ENCODE assay signal across 8 cellular contexts in genomic region chr3:126355777-126356372, GRCh38. TPM values are rescaled to one million over a fixed set of nuclear protein-coding genes. Genes with fewer than 3 reads are reported as not detected.
DNase-seq lines count a peak whose midpoint lies in the region; ATAC-seq and TF ChIP-seq lines count a peak whose summit lies in the region.

No MANE protein-coding gene starts in this region.

- H3K27me3 ChIP-seq in GM23338 (ENCODE audit: insufficient read depth) (peaks cover 21% of the 10 kb centered on the region), mesenchymal stem cell (ENCODE audit: control insufficient read depth in 1 of 2, insufficient read depth in 1 of 2, low read length in 2 of 2) (peaks cover 33 to 52% of the 10 kb centered on the region in 2 experiments)

- peak overlapping the region; percentile 95 for H3K4me3 Mint-ChIP-seq in GM23338

- TF ChIP-seq CTCF in AG04449 (IDR thresholded peaks at IDR 0.05; ENCODE audit: insufficient read depth, low read length, missing control alignments) (no peak), GM23338 (conservative IDR thresholded peaks at IDR 0.05; ENCODE audit: low read depth in 2 of 2) (no peak)

- ATAC-seq in GM23338 (peak; percentile 68), SK-N-SH treated with all-trans-retinoic acid at 6 μM for 48 hours (peak; percentile 71), GM18909 (IDR thresholded peaks at IDR 0.05; ENCODE audit: poor library complexity, unreplicated experiment) (no peak), GM18858 (IDR thresholded peaks at IDR 0.05; ENCODE audit: unreplicated experiment) (no peak)

- H3K36me3 ChIP-seq in GM23338 (ENCODE audit: insufficient read depth) = no peaks in the 10 kb centered on the region; the same call in 1 of the 2 replicates
- H3K36me3 ChIP-seq in mesenchymal stem cell (ENCODE audit: control insufficient read depth in 1 of 2, insufficient read depth in 2 of 2, low read depth in 1 of 2, low read length in 2 of 2) = no peaks in the 10 kb centered on the region

- no peaks in the 10 kb centered on the region for H3K9me3 Mint-ChIP-seq in GM23338

- H3K4me2 ChIP-seq in GM23338 (peak overlapping the region; percentile 88), mesenchymal stem cell (ENCODE audit: low read length, poor library complexity, severe bottlenecking) (peak overlapping the region; percentile 96)

- peaks cover 16% of the 10 kb centered on the region for H3K4me1 ChIP-seq in GM23338 (ENCODE audit: insufficient read depth)
- peaks cover 24% of the 10 kb centered on the region for H3K4me1 ChIP-seq in mesenchymal stem cell (ENCODE audit: control insufficient read depth, insufficient read depth, low read depth, low read length)

- peak overlapping the region in 1 of 2 experiments; percentile 78 for H3K14ac ChIP-seq in mesenchymal stem cell (ENCODE audit: low read length in 2 of 2)

- H2BK15ac ChIP-seq in mesenchymal stem cell (ENCODE audit: low read depth, poor library complexity, severe bottlenecking) = peak overlapping the region; percentile 49

- H3K36me3 Mint-ChIP-seq in GM23338 (ENCODE audit: low read depth) = peaks cover 11% of the 10 kb centered on the region

- H2BK5ac ChIP-seq in mesenchymal stem cell (ENCODE audit: low read depth, low read length, poor library complexity, severe bottlenecking) = no peak overlapping the region

- 1% methylated on average over 32 of the region's 32 CpGs for WGBS in mesenchymal stem cell

- H3K23ac ChIP-seq in mesenchymal stem cell (ENCODE audit: low read length in 2 of 2) = peak overlapping the region in 1 of 2 experiments; percentile 90

- H4K8ac ChIP-seq in mesenchymal stem cell (ENCODE audit: low read length) = peak overlapping the region; percentile 83

- H3K9ac ChIP-seq in mesenchymal stem cell (ENCODE audit: low read length) = peak overlapping the region; percentile 79

- H3F3A ChIP-seq in GM23338 (replicated peaks; ENCODE audit: low read depth) = peaks cover 5% of the 10 kb centered on the region; the same call in 1 of the 2 replicates

- H3K4ac ChIP-seq in mesenchymal stem cell (ENCODE audit: low read depth in 1 of 2, low read length in 2 of 2) = no peak overlapping the region

- no peaks in the 10 kb centered on the region for H3K79me2 ChIP-seq in GM23338 (replicated peaks; ENCODE audit: insufficient read depth)

- H3K27ac ChIP-seq in GM23338 (ENCODE audit: low read depth) (peak overlapping the region; percentile 80), mesenchymal stem cell (ENCODE audit: low read length, poor library complexity, severe bottlenecking) (no peak overlapping the region), temporal lobe (ENCODE audit: low read depth, low read length) (peak overlapping the region; percentile 96)

- H3K27me3 Mint-ChIP-seq in GM23338 (ENCODE audit: insufficient read depth, low read depth, poor library complexity) = peaks cover 24% of the 10 kb centered on the region

- H2AK5ac ChIP-seq in mesenchymal stem cell (ENCODE audit: low read length, severe bottlenecking) = no peak overlapping the region

- no peaks in the 10 kb centered on the region for H3K9me2 ChIP-seq in GM23338 (ENCODE audit: insufficient read depth)

- CTCF ChIA-PET in AG04449 (lab: Yijun Ruan, JAX) = no interaction called here

- H3K27ac Mint-ChIP-seq in GM23338 = peak overlapping the region; percentile 61

- H4K20me1 ChIP-seq in GM23338 (replicated peaks; ENCODE audit: insufficient read depth) = no peaks in the 10 kb centered on the region

- H3K4me1 Mint-ChIP-seq in GM23338 = peaks cover 18% of the 10 kb centered on the region

- DNase-seq in AG04449 (ENCODE audit: low read depth, low spot score) (no peak), GM23338 (ENCODE audit: low spot score) (peak; percentile 93), epidermal melanocyte (ENCODE audit: insufficient read length, low spot score) (peak; percentile 95), mesenchymal stem cell (peak; percentile 91)

- H3K79me1 ChIP-seq in mesenchymal stem cell (replicated peaks; ENCODE audit: low read length, poor library complexity, severe bottlenecking) = no peaks in the 10 kb centered on the region

- peak overlapping the region; percentile 65 to 95 for H3K18ac ChIP-seq in mesenchymal stem cell (ENCODE audit: low read depth in 1 of 2, low read length in 2 of 2)

- no peak overlapping the region for H2BK120ac ChIP-seq in mesenchymal stem cell (ENCODE audit: low read depth, low read length)

- POLR2A ChIA-PET in AG04449 (lab: Yijun Ruan, JAX) = no interaction called here

- peak overlapping the region; percentile 46 for H3K4me3 ChIP-seq in AG04449 (ENCODE audit: low read depth, low read length)
- peak overlapping the region; percentile 69 for H3K4me3 ChIP-seq in GM23338
- H3K4me3 ChIP-seq in mesenchymal stem cell (ENCODE audit: insufficient read depth in 1 of 2, low read depth in 1 of 2, low read length in 2 of 2) = peak overlapping the region; percentile 41 to 80

- peaks cover 10% of the 10 kb centered on the region for H3K9me3 ChIP-seq in mesenchymal stem cell (ENCODE audit: control insufficient read depth, low read length)

- peak overlapping the region; percentile 47; the same call in 1 of the 2 replicates for H2AFZ ChIP-seq in GM23338
- H2AFZ ChIP-seq in mesenchymal stem cell (ENCODE audit: low read depth, low read length) = peak overlapping the region; percentile 79

- peak overlapping the region in 1 of 2 experiments; percentile 32 for H2BK12ac ChIP-seq in mesenchymal stem cell (ENCODE audit: low read length in 2 of 2)

- H4K91ac ChIP-seq in mesenchymal stem cell (ENCODE audit: low read length) = peak overlapping the region; percentile 88

TF ChIP-seq in GM23338, 12 proteins besides CTCF, POLR2A, EP300 and RAD21 (continues in another document):
- TF ChIP-seq ZNF114 (CRISPR knock-in tag; IDR thresholded peaks at IDR 0.05) (no peak), REST (IDR thresholded peaks at IDR 0.05; ENCODE audit: unreplicated experiment) (no peak), NANOG (IDR thresholded peaks at IDR 0.05; ENCODE audit: borderline replicate concordance) (no peak), POLR2AphosphoS5 (IDR thresholded peaks at IDR 0.05; ENCODE audit: low read depth) (no peak; the same call in none of the 2 replicates)

TF ChIP-seq in SK-N-SH treated with all-trans-retinoic acid at 6 μM for 48 hours, 23 proteins besides CTCF, POLR2A, EP300 and RAD21 (continues in another document):
- TF ChIP-seq ZFP30 (CRISPR knock-in tag; IDR thresholded peaks at IDR 0.05) (no peak), TOX (CRISPR knock-in tag; IDR thresholded peaks at IDR 0.05; ENCODE audit: borderline replicate concordance) (no peak), PATZ1 (CRISPR knock-in tag; IDR thresholded peaks at IDR 0.05; ENCODE audit: borderline replicate concordance) (no peak), BACH2 (CRISPR knock-in tag; IDR thresholded peaks at IDR 0.05; ENCODE audit: borderline replicate concordance) (no peak), CSDC2 (CRISPR knock-in tag; IDR thresholded peaks at IDR 0.05) (no peak), ZNF565 (CRISPR knock-in tag; conservative IDR thresholded peaks at IDR 0.05; ENCODE audit: low read depth) (no peak), RARB (CRISPR knock-in tag; IDR thresholded peaks at IDR 0.05) (no peak), TSHZ2 (CRISPR knock-in tag; IDR thresholded peaks at IDR 0.05) (peak; percentile 71; the same call in 1 of the 2 replicates)

RNA-seq across cellular contexts. Expression of gene KLF15, which starts 1.3 kb away (rescaled TPM):
- 14.0 and 19.8 TPM in 2 replicates for total RNA-seq in GM23338 (2014; rRNA removed; shearing (Covaris generic))
- polyA plus RNA-seq in GM23338 (2016; fragmentation: Nextera tagmentation; extraction: Ambion mirVana) = 3.3 and 3.5 TPM in 2 replicates
- polyA plus RNA-seq in mesenchymal stem cell (2013, experiment 1 of 2) = 0.84 TPM
- 0.96 TPM for polyA plus RNA-seq in mesenchymal stem cell (2013, experiment 2 of 2)
- total RNA-seq in temporal lobe = 1.7 TPM

RNA-seq across cellular contexts. Expression of gene CFAP100, which starts 38.8 kb away (rescaled TPM):
- 0.07 TPM in 1 of 2 replicates, not detected in the other for total RNA-seq in GM23338 (2014; rRNA removed; shearing (Covaris generic))
- polyA plus RNA-seq in GM23338 (2016; fragmentation: Nextera tagmentation; extraction: Ambion mirVana) = not detected in 2 replicates
- polyA plus RNA-seq in mesenchymal stem cell (2013, experiment 1 of 2) = not detected
- not detected for polyA plus RNA-seq in mesenchymal stem cell (2013, experiment 2 of 2)
- total RNA-seq in temporal lobe = 2.5 TPM

Comparison
In these comparisons a context has a peak if more than half of its experiments do, and no peak if none do; other contexts are left out.
1. ATAC-seq: peak in GM23338 (single experiment) and SK-N-SH treated with all-trans-retinoic acid at 6 μM for 48 hours (single experiment); none in GM18909 (single experiment) and GM18858 (single experiment).
2. Peak in every context shown above with its lines, with median percentiles within 50 percentile points of each other: H3K4me3 ChIP-seq.